12 cellular contexts compared by ENCODE assay signal in the genomic region with DNA sequence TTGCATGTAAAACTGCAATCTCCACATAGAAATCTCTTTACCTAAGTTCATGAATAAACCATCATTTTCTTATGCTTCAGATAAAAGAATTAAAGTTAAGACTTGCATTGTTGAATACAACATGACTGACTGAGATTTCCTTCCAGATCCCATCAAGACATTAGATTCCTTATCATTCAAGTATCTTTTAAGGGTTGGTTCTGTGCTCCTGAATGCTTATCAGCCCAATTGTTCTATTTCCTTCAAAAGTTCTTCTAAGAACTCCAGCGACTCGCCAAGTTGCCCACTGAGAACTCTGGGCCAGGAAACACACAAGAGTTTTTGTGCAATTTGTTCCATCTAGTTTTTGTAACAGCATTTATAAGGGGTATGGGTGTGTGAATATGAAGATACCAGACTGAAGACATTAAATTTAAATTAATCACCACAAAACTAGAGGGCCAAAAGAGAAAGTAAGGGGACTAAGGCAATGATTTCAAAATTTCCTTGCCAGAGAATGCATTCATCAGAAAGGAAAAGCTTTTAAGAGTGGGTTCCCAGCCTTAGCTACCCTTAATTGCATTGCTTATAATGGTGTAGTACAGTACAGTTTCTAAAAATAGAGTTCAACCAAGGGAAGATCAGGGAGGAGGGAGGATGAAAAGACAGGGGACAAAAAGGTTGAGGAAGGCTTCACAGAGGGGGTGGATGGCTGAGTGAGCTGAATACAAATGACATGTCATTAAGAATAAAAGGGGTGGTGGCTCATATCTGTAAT.
A peak's percentile ranks its signal among the peaks of the same experiment; 100 is the strongest.
DNase-seq lines count a peak whose midpoint lies in the region; ATAC-seq and TF ChIP-seq lines count a peak whose summit lies in the region.
"Had no signal": no experiment of that assay in that cellular context is flagged by ENCODE, and none has a peak within 500 bp of the region (broad histone marks: within the 10 kb centered on the region; RNA-seq: fewer than 3 reads in every experiment).

No MANE protein-coding gene starts in this region.

- no peak for TF ChIP-seq RAD21 in SK-N-SH (IDR thresholded peaks at IDR 0.05; ENCODE audit: low read length)

- H3K27ac ChIP-seq in CD8-positive, alpha-beta memory T cell (ENCODE audit: low read depth, low read length): no peak overlapping the region
- peak overlapping the region in 1 of 2 experiments; percentile 67; a peak in 2 of 4 replicates for H3K27ac ChIP-seq in SK-N-SH (ENCODE audit: low read depth in 2 of 2, low read length in 1 of 2)
- H3K27ac ChIP-seq in foreskin keratinocyte: peak overlapping the region; percentile 18
- peak overlapping the region; percentile 17 for H3K27ac ChIP-seq in psoas muscle

- no peak for TF ChIP-seq EP300 in SK-N-SH (IDR thresholded peaks at IDR 0.05; ENCODE audit: borderline replicate concordance in 1 of 2, low read depth in 1 of 2, low read length in 1 of 2)

- peak overlapping the region; percentile 2 to 94 (median 50) for H3K27ac Mint-ChIP-seq in CD8-positive, alpha-beta memory T cell

- H3K79me2 ChIP-seq in SK-N-SH (ENCODE audit: insufficient read depth): peaks cover 100% of the 10 kb centered on the region

- ATAC-seq in foreskin keratinocyte (no peak), psoas muscle (peak in 3 of 4 donors; percentile 33 to 51 (median 45)), GM21423 (IDR thresholded peaks at IDR 0.05; ENCODE audit: unreplicated experiment) (no peak), HG02623 (IDR thresholded peaks at IDR 0.05; ENCODE audit: unreplicated experiment) (no peak)

- peaks cover 85 to 99% (median 98%) of the 10 kb centered on the region in 3 donors for H3K4me1 Mint-ChIP-seq in CD8-positive, alpha-beta memory T cell

- no peak for DNase-seq in CD8-positive, alpha-beta memory T cell
- no peak for DNase-seq in SK-N-SH
- no peak for DNase-seq in foreskin keratinocyte
- no peak for DNase-seq in psoas muscle
- DNase-seq in NCI-H2029 (lab: John Stamatoyannopoulos, UW): no peak
- no peak for DNase-seq in mucosa of gallbladder (ENCODE audit: low spot score)
- DNase-seq: activated CD8-positive, alpha-beta memory T cell treated with anti-CD3 and anti-CD28 coated beads, Interleukin-2, amount 50 U/mL, for 48 hours; Calu3; caudate nucleus; Peyer's patch had no signal

- CTCF ChIA-PET in CD8-positive, alpha-beta memory T cell (lab: Charles Lee): interaction anchor here (0.6 to 1.7 kb wide), 3 partner anchors 11 to 55 kb away, joined by 3 read pairs; no protein-coding TSS in a partner anchor
- CTCF ChIA-PET in SK-N-SH (lab: Yijun Ruan, JAX): no interaction called here

- intact Hi-C loops in psoas muscle (cut with DNase I): loop anchor here in 1 of 2 donors (2.0 to 5.0 kb wide), 2 partner anchors 13 to 34 kb away; no protein-coding TSS in a partner anchor

- peaks cover 0 to 4% (median 0%) of the 10 kb centered on the region in 3 donors for H3K36me3 Mint-ChIP-seq in CD8-positive, alpha-beta memory T cell

- H3K4me1 ChIP-seq in CD8-positive, alpha-beta memory T cell (ENCODE audit: insufficient read depth, low read length): peaks cover 78% of the 10 kb centered on the region
- H3K4me1 ChIP-seq in SK-N-SH (ENCODE audit: control insufficient read depth in 1 of 2, insufficient read depth in 2 of 2, low read depth in 1 of 2, low read length in 1 of 2) (peaks cover 21 to 78% of the 10 kb centered on the region in 2 experiments), foreskin keratinocyte (peaks cover 72% of the 10 kb centered on the region), psoas muscle (peaks cover 99% of the 10 kb centered on the region)

- H4K20me1 ChIP-seq in SK-N-SH (ENCODE audit: insufficient read depth): peaks cover 95% of the 10 kb centered on the region

- TF ChIP-seq CTCF in SK-N-SH (IDR thresholded peaks at IDR 0.05) (no peak), foreskin keratinocyte (conservative IDR thresholded peaks at IDR 0.05) (no peak), psoas muscle (IDR thresholded peaks at IDR 0.05) (no peak)

- H3K9me2 ChIP-seq in SK-N-SH: no peaks in the 10 kb centered on the region

- no peaks in the 10 kb centered on the region for H3K27me3 Mint-ChIP-seq in CD8-positive, alpha-beta memory T cell

- WGBS in SK-N-SH (ENCODE audit: low lambda C conversion rate): 98% methylated on average over 2 of the region's 2 CpGs
- WGBS in psoas muscle, 3 donors: 62 to 78% (median 69%) methylated on average over 2 of the region's 2 CpGs

- no peaks in the 10 kb centered on the region for H3K27me3 ChIP-seq in CD8-positive, alpha-beta memory T cell (ENCODE audit: insufficient read depth, low read length, poor library complexity, severe bottlenecking)
- H3K27me3 ChIP-seq in SK-N-SH (ENCODE audit: insufficient read depth): no peaks in the 10 kb centered on the region
- H3K27me3 ChIP-seq in foreskin keratinocyte: no peaks in the 10 kb centered on the region
- H3K27me3 ChIP-seq in psoas muscle (ENCODE audit: insufficient read depth in 3 of 3, low read length in 2 of 3): no peaks in the 10 kb centered on the region
- H3K27me3 ChIP-seq: Peyer's patch had no signal

- H3K9me3 Mint-ChIP-seq in CD8-positive, alpha-beta memory T cell: no peaks in the 10 kb centered on the region

- H3F3A ChIP-seq in SK-N-SH (replicated peaks; ENCODE audit: insufficient read depth): peaks cover 34% of the 10 kb centered on the region

- H3K9me3 ChIP-seq in CD8-positive, alpha-beta memory T cell (ENCODE audit: low read length): no peaks in the 10 kb centered on the region
- H3K9me3 ChIP-seq in SK-N-SH (no peaks in the 10 kb centered on the region), psoas muscle (no peaks in the 10 kb centered on the region)
- H3K9me3 ChIP-seq: Peyer's patch had no signal

- peak overlapping the region; percentile 22; the same call in 1 of the 2 replicates for H3K4me2 ChIP-seq in SK-N-SH

- H2AFZ ChIP-seq in SK-N-SH (ENCODE audit: low read depth): no peak overlapping the region

- H3K36me3 ChIP-seq in CD8-positive, alpha-beta memory T cell (ENCODE audit: insufficient read depth, low read length): no peaks in the 10 kb centered on the region
- H3K36me3 ChIP-seq in SK-N-SH (replicated peaks in 1 of 2; ENCODE audit: control insufficient read depth in 1 of 2, insufficient read depth in 2 of 2, low read length in 1 of 2) (no peaks in the 10 kb centered on the region), psoas muscle (ENCODE audit: insufficient read depth in 1 of 2, low read depth in 1 of 2) (no peaks in the 10 kb centered on the region)
- H3K36me3 ChIP-seq: Peyer's patch had no signal

- no peak overlapping the region for H3K4me3 ChIP-seq in CD8-positive, alpha-beta memory T cell (ENCODE audit: low read length)
- H3K4me3 ChIP-seq in SK-N-SH (ENCODE audit: low read depth in 2 of 2, low read length in 1 of 2): no peak overlapping the region
- H3K4me3 ChIP-seq in psoas muscle: no peak overlapping the region
- H3K4me3 ChIP-seq: Peyer's patch had no signal

- no peak overlapping the region for H3K9ac ChIP-seq in SK-N-SH

- H3K4me3 Mint-ChIP-seq in CD8-positive, alpha-beta memory T cell: peak overlapping the region in 5 of 7 donors; percentile 9 to 81 (median 42)

- POLR2A ChIA-PET in CD8-positive, alpha-beta memory T cell (lab: Charles Lee): no interaction called here
- POLR2A ChIA-PET in SK-N-SH (lab: Yijun Ruan, JAX): no interaction called here

TF ChIP-seq in SK-N-SH, 30 proteins besides CTCF, POLR2A, EP300 and RAD21 (continues in another document):
- TF ChIP-seq JUND (IDR thresholded peaks at IDR 0.05): no peak
- TF ChIP-seq SIN3A (IDR thresholded peaks at IDR 0.05; ENCODE audit: borderline replicate concordance, low read depth, low read length): no peak
- TF ChIP-seq ZBTB33 (IDR thresholded peaks at IDR 0.05; ENCODE audit: borderline replicate concordance, low read depth): no peak
- TF ChIP-seq FOXM1 (IDR thresholded peaks at IDR 0.05; ENCODE audit: low read depth): no peak
- TF ChIP-seq POLR2AphosphoS5 (IDR thresholded peaks at IDR 0.05; ENCODE audit: low read depth, low read length): no peak
- TF ChIP-seq, protein P1, sequence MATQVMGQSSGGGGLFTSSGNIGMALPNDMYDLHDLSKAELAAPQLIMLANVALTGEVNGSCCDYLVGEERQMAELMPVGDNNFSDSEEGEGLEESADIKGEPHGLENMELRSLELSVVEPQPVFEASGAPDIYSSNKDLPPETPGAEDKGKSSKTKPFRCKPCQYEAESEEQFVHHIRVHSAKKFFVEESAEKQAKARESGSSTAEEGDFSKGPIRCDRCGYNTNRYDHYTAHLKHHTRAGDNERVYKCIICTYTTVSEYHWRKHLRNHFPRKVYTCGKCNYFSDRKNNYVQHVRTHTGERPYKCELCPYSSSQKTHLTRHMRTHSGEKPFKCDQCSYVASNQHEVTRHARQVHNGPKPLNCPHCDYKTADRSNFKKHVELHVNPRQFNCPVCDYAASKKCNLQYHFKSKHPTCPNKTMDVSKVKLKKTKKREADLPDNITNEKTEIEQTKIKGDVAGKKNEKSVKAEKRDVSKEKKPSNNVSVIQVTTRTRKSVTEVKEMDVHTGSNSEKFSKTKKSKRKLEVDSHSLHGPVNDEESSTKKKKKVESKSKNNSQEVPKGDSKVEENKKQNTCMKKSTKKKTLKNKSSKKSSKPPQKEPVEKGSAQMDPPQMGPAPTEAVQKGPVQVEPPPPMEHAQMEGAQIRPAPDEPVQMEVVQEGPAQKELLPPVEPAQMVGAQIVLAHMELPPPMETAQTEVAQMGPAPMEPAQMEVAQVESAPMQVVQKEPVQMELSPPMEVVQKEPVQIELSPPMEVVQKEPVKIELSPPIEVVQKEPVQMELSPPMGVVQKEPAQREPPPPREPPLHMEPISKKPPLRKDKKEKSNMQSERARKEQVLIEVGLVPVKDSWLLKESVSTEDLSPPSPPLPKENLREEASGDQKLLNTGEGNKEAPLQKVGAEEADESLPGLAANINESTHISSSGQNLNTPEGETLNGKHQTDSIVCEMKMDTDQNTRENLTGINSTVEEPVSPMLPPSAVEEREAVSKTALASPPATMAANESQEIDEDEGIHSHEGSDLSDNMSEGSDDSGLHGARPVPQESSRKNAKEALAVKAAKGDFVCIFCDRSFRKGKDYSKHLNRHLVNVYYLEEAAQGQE (IDR thresholded peaks at IDR 0.05; ENCODE audit: low read depth, low read length): no peak
- TF ChIP-seq GATA2 (CRISPR knock-in tag; IDR thresholded peaks at IDR 0.05): no peak
- no peak for TF ChIP-seq MXI1 (IDR thresholded peaks at IDR 0.05; ENCODE audit: low read depth, low read length)

Comparison
In these comparisons a context has a peak if more than half of its experiments do, and no peak if none do; other contexts are left out.
1. ATAC-seq: peak in psoas muscle (3 of 4); none in foreskin keratinocyte (single experiment), GM21423 (single experiment) and HG02623 (single experiment).